Comparison of ENCODE assay signal across 20 cellular contexts in the genomic region with DNA sequence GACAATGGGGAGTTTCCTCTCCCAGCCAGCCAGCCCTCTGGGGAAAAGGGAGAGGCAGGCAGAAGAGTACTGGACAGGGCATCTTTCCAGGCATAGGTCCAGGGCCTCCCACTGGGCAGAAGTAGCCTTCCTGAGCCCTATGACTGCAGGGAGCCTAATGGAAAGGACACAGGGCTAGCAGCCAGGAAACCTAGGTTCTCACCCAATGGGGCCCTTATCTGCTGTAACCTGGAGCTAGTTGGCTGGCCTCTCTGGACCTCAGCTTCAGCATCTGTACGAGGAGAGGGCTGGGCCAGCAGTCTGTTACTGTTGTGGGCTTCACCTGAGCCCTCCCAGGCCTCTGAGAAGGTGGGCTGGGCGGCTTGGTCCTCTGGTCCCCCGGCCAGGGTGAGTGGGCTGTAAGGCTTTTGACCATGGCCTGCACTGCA. TPM values are rescaled to one million over a fixed set of nuclear protein-coding genes. Genes with fewer than 3 reads are reported as not detected.
A peak's percentile ranks its signal among the peaks of the same experiment; 100 is the strongest.
DNase-seq lines count a peak whose midpoint lies in the region; ATAC-seq and TF ChIP-seq lines count a peak whose summit lies in the region.
"Had no signal": no experiment of that assay in that cellular context is flagged by ENCODE, and none has a peak within 500 bp of the region (broad histone marks: within the 10 kb centered on the region; RNA-seq: fewer than 3 reads in every experiment).

No MANE protein-coding gene starts in this region.

- no peak for TF ChIP-seq EP300 in gastroesophageal sphincter (IDR thresholded peaks at IDR 0.05)

- no peaks in the 10 kb centered on the region for H3K9me3 ChIP-seq in MG63
- no peaks in the 10 kb centered on the region for H3K9me3 ChIP-seq in gastroesophageal sphincter
- no peaks in the 10 kb centered on the region for H3K9me3 ChIP-seq in right cardiac atrium (ENCODE audit: control insufficient read depth, low read length)
- H3K9me3 ChIP-seq in tibial artery: no peaks in the 10 kb centered on the region
- H3K9me3 ChIP-seq: BE2C, Peyer's patch had no signal

- H3K4me3 ChIP-seq in MG63: no peak overlapping the region
- no peak overlapping the region for H3K4me3 ChIP-seq in gastroesophageal sphincter
- H3K4me3 ChIP-seq in right cardiac atrium (ENCODE audit: low read length): no peak overlapping the region
- H3K4me3 ChIP-seq in tibial artery: no peak overlapping the region
- H3K4me3 ChIP-seq: GM23248, Peyer's patch had no signal

- H3K4me1 ChIP-seq in gastroesophageal sphincter (peaks cover 0 to 88% (median 24%) of the 10 kb centered on the region in 3 donors), right cardiac atrium (ENCODE audit: control insufficient read depth, insufficient read depth, low read length) (no peaks in the 10 kb centered on the region), tibial artery (peaks cover 0 to 84% (median 47%) of the 10 kb centered on the region in 4 donors)
- H3K4me1 ChIP-seq: BE2C had no signal

- H3K27me3 ChIP-seq in MG63 (no peaks in the 10 kb centered on the region), gastroesophageal sphincter (no peaks in the 10 kb centered on the region), right cardiac atrium (ENCODE audit: control insufficient read depth, insufficient read depth) (no peaks in the 10 kb centered on the region), tibial artery (no peaks in the 10 kb centered on the region)
- H3K27me3 ChIP-seq: BE2C, Peyer's patch had no signal

- TF ChIP-seq POLR2A in gastroesophageal sphincter (IDR thresholded peaks at IDR 0.05): no peak

- peak overlapping the region in 3 of 4 donors; percentile 63 to 89 (median 65) for H3K27ac ChIP-seq in gastroesophageal sphincter
- peak overlapping the region; percentile 71 for H3K27ac ChIP-seq in right cardiac atrium (ENCODE audit: low read length)
- peak overlapping the region; percentile 65 to 89 for H3K27ac ChIP-seq in tibial artery
- H3K27ac ChIP-seq: GM23248, Peyer's patch had no signal

- no CpG with 5 or more reads among the region's 3 CpGs for WGBS in gastroesophageal sphincter (ENCODE audit: low coverage in 1 of 2), 2 donors
- WGBS in right cardiac atrium: 67% methylated on average over 3 of the region's 3 CpGs

- ATAC-seq in gastroesophageal sphincter: no peak
- peak; percentile 19 to 20 for ATAC-seq in right cardiac atrium
- ATAC-seq in HG02798 (IDR thresholded peaks at IDR 0.05; ENCODE audit: poor library complexity, unreplicated experiment): no peak
- ATAC-seq in HG03135 (IDR thresholded peaks at IDR 0.05; ENCODE audit: unreplicated experiment): no peak

- TF ChIP-seq CTCF in gastroesophageal sphincter (IDR thresholded peaks at IDR 0.05) (no peak), tibial artery (IDR thresholded peaks at IDR 0.05) (no peak)

- DNase-seq in MG63 (peak; percentile 50), right cardiac atrium (peak in 1 of 3 donors; percentile 75), tibial artery (no peak), HT-29 (ENCODE audit: low spot score) (no peak)
- DNase-seq: BE2C; CD4-positive, alpha-beta memory T cell; DND-41; GF-D8; GM23248; KG1; MM.1S; NCI-H1105; NCI-H187; NCI-H774; Peyer's patch; SIG-M5 had no signal

- no peaks in the 10 kb centered on the region for H3K36me3 ChIP-seq in MG63
- peaks cover 0 to 14% of the 10 kb centered on the region in 2 donors for H3K36me3 ChIP-seq in gastroesophageal sphincter
- peaks cover 29 to 44% (median 30%) of the 10 kb centered on the region in 3 donors for H3K36me3 ChIP-seq in tibial artery
- H3K36me3 ChIP-seq: BE2C, Peyer's patch had no signal

- intact Hi-C loops in right cardiac atrium (cut with DNase I): loop anchor here in 3 of 4 donors (5.0 to 10.0 kb wide), 2 partner anchors 204 to 207 kb away; no protein-coding TSS in a partner anchor
- intact Hi-C loops in tibial artery (cut with DNase I; ENCODE audit: low total_unique reads): loop anchor here (10.0 kb wide), 1 partner anchor 404 kb away; a partner anchor contains a TSS

RNA-seq across cellular contexts. Expression of a gene that starts 22.4 kb away (rescaled TPM):
- not detected in 2 replicates for total RNA-seq in MG63 (2014; rRNA removed; shearing (Covaris generic); ENCODE audit: low replicate concordance)
- total RNA-seq in gastroesophageal sphincter (10 to 100 TPM; 12.9 to 45.8 (median 18.6) TPM), right cardiac atrium (1,000 to 10,000 TPM in 1 of 4 donors, 100 to 1,000 TPM in 3; 738 to 1,111 (median 934) TPM)
- 1,223 TPM for polyA plus RNA-seq in right cardiac atrium
- total RNA-seq in HT-29 (2014; rRNA removed; shearing (Covaris generic)): not detected in 2 replicates
- polyA plus RNA-seq: CD4-positive, alpha-beta memory T cell had no signal

RNA-seq across cellular contexts. Expression of a gene that starts 36.3 kb away (rescaled TPM):
- total RNA-seq in MG63 (2014; rRNA removed; shearing (Covaris generic); ENCODE audit: low replicate concordance): not detected in 2 replicates
- total RNA-seq in gastroesophageal sphincter: not detected
- total RNA-seq in right cardiac atrium: 1 to 10 TPM in 2 of 4 donors, under 1 TPM in 2; 0.32 to 1.2 (median 0.95) TPM
- 0.93 TPM for polyA plus RNA-seq in right cardiac atrium
- total RNA-seq in HT-29 (2014; rRNA removed; shearing (Covaris generic)): not detected in 2 replicates
- total RNA-seq: CD4-positive, alpha-beta memory T cell; GM23248; NCI-H460; Peyer's patch had no signal
- polyA plus RNA-seq: CD4-positive, alpha-beta memory T cell; GM23248 had no signal

Comparison
In these comparisons a context has a peak if more than half of its experiments do, and no peak if none do; other contexts are left out.
1. ATAC-seq: peak in right cardiac atrium (2 of 2); none in gastroesophageal sphincter (single experiment), HG02798 (single experiment) and HG03135 (single experiment).
2. RNA of a gene that starts 22.4 kb away (total RNA-seq): 738 to 1,111 TPM in right cardiac atrium; 12.9 to 45.8 TPM in gastroesophageal sphincter, not detected in MG63 and not detected in HT-29; every median in the first group is over 10 times any median in the second.
3. Peak in every context shown above with its lines, with median percentiles within 50 percentile points of each other: H3K27ac ChIP-seq.